In genomic region chr4:158208931-158209640, GRCh38 we compare ENCODE assay signal across 8 cellular contexts. TPM values are rescaled to one million over a fixed set of nuclear protein-coding genes. Genes with fewer than 3 reads are reported as not detected.
A peak's percentile ranks its signal among the peaks of the same experiment; 100 is the strongest.
DNase-seq lines count a peak whose midpoint lies in the region; ATAC-seq and TF ChIP-seq lines count a peak whose summit lies in the region.

No MANE protein-coding gene starts in this region.

- H3K79me1 ChIP-seq in neuronal stem cell (ENCODE audit: low read depth, low read length): no peaks in the 10 kb centered on the region

- no peaks in the 10 kb centered on the region for H3K4me1 ChIP-seq in naive thymus-derived CD4-positive, alpha-beta T cell (ENCODE audit: control insufficient read depth in 2 of 2, insufficient read depth in 2 of 2, low read length in 2 of 2)
- peaks cover 2 to 6% of the 10 kb centered on the region in 2 donors for H3K4me1 ChIP-seq in neuronal stem cell (ENCODE audit: control insufficient read depth in 2 of 2, insufficient read depth in 1 of 2, low read depth in 1 of 2, low read length in 2 of 2)

- in situ Hi-C loops in GM13977 (cut with MboI; ENCODE audit: low pct_unique_long_range_greater_than_20kb, low sequenced_read_pairs, unreplicated experiment): no loop called here

- no peak overlapping the region for H3K4ac ChIP-seq in neuronal stem cell (ENCODE audit: low read length)

- CTCF ChIA-PET in T-cell (lab: Charles Lee): no interaction called here
- CTCF ChIA-PET in naive thymus-derived CD4-positive, alpha-beta T cell (lab: Charles Lee): no interaction called here

- H3K18ac ChIP-seq in neuronal stem cell (ENCODE audit: low read length): no peak overlapping the region

- no peak overlapping the region for H2BK5ac ChIP-seq in neuronal stem cell (ENCODE audit: low read length)

- H3K27me3 Mint-ChIP-seq in T-cell: peaks cover 0 to 26% of the 10 kb centered on the region in 2 donors
- peaks cover 3 to 34% (median 28%) of the 10 kb centered on the region in 5 donors for H3K27me3 Mint-ChIP-seq in naive thymus-derived CD4-positive, alpha-beta T cell

- H3K9me3 ChIP-seq in naive thymus-derived CD4-positive, alpha-beta T cell (ENCODE audit: control insufficient read depth in 2 of 3, low read length in 3 of 3): no peaks in the 10 kb centered on the region
- H3K9me3 ChIP-seq in neuronal stem cell (replicated peaks in 1 of 2; ENCODE audit: control insufficient read depth in 2 of 2, insufficient read depth in 1 of 2, low read depth in 1 of 2, low read length in 2 of 2): no peaks in the 10 kb centered on the region

- POLR2A ChIA-PET in T-cell (lab: Charles Lee): no interaction called here
- POLR2A ChIA-PET in naive thymus-derived CD4-positive, alpha-beta T cell (lab: Charles Lee): no interaction called here

- H3K9ac ChIP-seq in neuronal stem cell (ENCODE audit: low read depth, low read length, poor library complexity): no peak overlapping the region

- no peak overlapping the region for H3K23ac ChIP-seq in neuronal stem cell (ENCODE audit: low read depth, low read length, poor library complexity)

- no peak overlapping the region for H3K27ac ChIP-seq in naive thymus-derived CD4-positive, alpha-beta T cell (ENCODE audit: low read depth, low read length)
- no peak overlapping the region for H3K27ac ChIP-seq in neuronal stem cell (replicated peaks; ENCODE audit: low read length)

- no peaks in the 10 kb centered on the region for H3K36me3 ChIP-seq in naive thymus-derived CD4-positive, alpha-beta T cell (ENCODE audit: control insufficient read depth in 2 of 3, insufficient read depth in 3 of 3, low read length in 3 of 3)
- H3K36me3 ChIP-seq in neuronal stem cell (replicated peaks in 1 of 2; ENCODE audit: control insufficient read depth in 2 of 2, insufficient read depth in 2 of 2, low read length in 2 of 2): no peaks in the 10 kb centered on the region

- H3K27ac Mint-ChIP-seq in T-cell: no peak overlapping the region
- H3K27ac Mint-ChIP-seq in naive thymus-derived CD4-positive, alpha-beta T cell: no peak overlapping the region

- no peak for TF ChIP-seq CTCF in GM13977 (IDR thresholded peaks at IDR 0.05; ENCODE audit: extremely low read depth, insufficient read depth, missing control alignments)

- H4K91ac ChIP-seq in neuronal stem cell (ENCODE audit: low read depth, low read length, poor library complexity): no peak overlapping the region

- ATAC-seq in HG02840 (IDR thresholded peaks at IDR 0.05; ENCODE audit: low FRiP score, unreplicated experiment) (peak; percentile 75), T-cell (replicated peaks in 1 of 4) (no peak), GM19324 (IDR thresholded peaks at IDR 0.05; ENCODE audit: low FRiP score, unreplicated experiment) (no peak)
- peak; percentile 78 for ATAC-seq in naive thymus-derived CD4-positive, alpha-beta T cell

- H3K4me2 ChIP-seq in neuronal stem cell (ENCODE audit: insufficient read depth, low read length, poor library complexity, severe bottlenecking): no peak overlapping the region

- H2BK120ac ChIP-seq in neuronal stem cell (ENCODE audit: low read depth, low read length): no peak overlapping the region

- H3K14ac ChIP-seq in neuronal stem cell (ENCODE audit: low read length): no peak overlapping the region

- H3K4me3 ChIP-seq in naive thymus-derived CD4-positive, alpha-beta T cell (ENCODE audit: low read length): no peak overlapping the region
- no peak overlapping the region for H3K4me3 ChIP-seq in neuronal stem cell (ENCODE audit: low read length in 2 of 2)

- peak overlapping the region in 2 of 3 donors; percentile 5 to 82 for H3K4me3 Mint-ChIP-seq in T-cell
- peak overlapping the region in 8 of 10 donors; percentile 15 to 82 (median 72) for H3K4me3 Mint-ChIP-seq in naive thymus-derived CD4-positive, alpha-beta T cell

- no peak overlapping the region for H2BK12ac ChIP-seq in neuronal stem cell (ENCODE audit: low read length)

- H3K36me3 Mint-ChIP-seq in T-cell: no peaks in the 10 kb centered on the region
- no peaks in the 10 kb centered on the region for H3K36me3 Mint-ChIP-seq in naive thymus-derived CD4-positive, alpha-beta T cell

- intact Hi-C loops in naive thymus-derived CD4-positive, alpha-beta T cell (cut with micrococcal nuclease): no loop called here

- peaks cover 14 to 22% (median 19%) of the 10 kb centered on the region in 3 donors for H3K4me1 Mint-ChIP-seq in T-cell
- peaks cover 9 to 22% (median 19%) of the 10 kb centered on the region in 7 donors for H3K4me1 Mint-ChIP-seq in naive thymus-derived CD4-positive, alpha-beta T cell

- no peak overlapping the region for H2AK5ac ChIP-seq in neuronal stem cell (ENCODE audit: low read depth, low read length)

- no peak overlapping the region for H2BK15ac ChIP-seq in neuronal stem cell (ENCODE audit: low read length)

- H3K9me3 Mint-ChIP-seq in T-cell: no peaks in the 10 kb centered on the region
- H3K9me3 Mint-ChIP-seq in naive thymus-derived CD4-positive, alpha-beta T cell: peaks cover 0 to 4% (median 0%) of the 10 kb centered on the region in 11 donors

- no peak overlapping the region for H2AFZ ChIP-seq in neuronal stem cell (ENCODE audit: low read length)

- H4K8ac ChIP-seq in neuronal stem cell (ENCODE audit: low read depth, low read length): no peak overlapping the region

- no CpG with 5 or more reads among the region's 5 CpGs for WGBS in neuronal stem cell (ENCODE audit: extremely low coverage in 2 of 2, insufficient read length in 2 of 2, insufficient replicate concordance in 1 of 2), 2 donors

- DNase-seq in GM13977 (ENCODE audit: low spot score) (peak; percentile 9), T-cell (no peak), neuronal stem cell (ENCODE audit: low spot score) (no peak), H4 (ENCODE audit: low spot score) (no peak)
- DNase-seq in naive thymus-derived CD4-positive, alpha-beta T cell: no peak
- no peak for DNase-seq in stimulated activated CD4-positive, alpha-beta T cell treated with anti-CD3 and anti-CD28 coated beads, Interleukin-12 subunit alpha, Interleukin-12 subunit beta, amount 100 ng/mL, for 4 hours

- no peaks in the 10 kb centered on the region for H3K27me3 ChIP-seq in naive thymus-derived CD4-positive, alpha-beta T cell (ENCODE audit: control insufficient read depth in 2 of 2, insufficient read depth in 2 of 2, low read length in 2 of 2)
- H3K27me3 ChIP-seq in neuronal stem cell (ENCODE audit: control insufficient read depth in 3 of 3, insufficient read depth in 3 of 3, low read depth in 1 of 3, low read length in 3 of 3): no peaks in the 10 kb centered on the region

RNA-seq across cellular contexts. Expression of gene TMEM144, which starts 1.2 kb away (rescaled TPM):
- total RNA-seq in T-cell: under 1 TPM in 2 of 5 donors, not detected in 3; 0.09 to 0.32 TPM
- 1 to 10 TPM in 1 of 5 experiments, under 1 TPM in 3, not detected in 1; 0.34 to 3.4 (median 0.45) TPM for total RNA-seq in naive thymus-derived CD4-positive, alpha-beta T cell
- polyA plus RNA-seq in naive thymus-derived CD4-positive, alpha-beta T cell: not detected
- polyA plus RNA-seq in neuronal stem cell (2013, experiment 1 of 2): 1.3 TPM
- 1.3 TPM for polyA plus RNA-seq in neuronal stem cell (2013, experiment 2 of 2)
- 1.8 and 4.5 TPM in 2 replicates for total RNA-seq in H4 (2014; rRNA removed; shearing (Covaris generic))

RNA-seq across cellular contexts. Expression of gene GASK1B, which starts 36.3 kb away (rescaled TPM):
- total RNA-seq in T-cell: under 1 TPM in 3 of 5 donors, not detected in 2; 0.30 to 0.57 (median 0.41) TPM
- 10 to 100 TPM in 1 of 5 experiments, 1 to 10 TPM in 2, under 1 TPM in 1, not detected in 1; 1.00 to 28.2 (median 1.8) TPM for total RNA-seq in naive thymus-derived CD4-positive, alpha-beta T cell
- polyA plus RNA-seq in naive thymus-derived CD4-positive, alpha-beta T cell: under 1 TPM; 0.06 to 0.14 TPM
- 0.03 TPM for polyA plus RNA-seq in neuronal stem cell (2013, experiment 1 of 2)
- 0.01 TPM for polyA plus RNA-seq in neuronal stem cell (2013, experiment 2 of 2)
- total RNA-seq in H4 (2014; rRNA removed; shearing (Covaris generic)): 2.1 and 2.2 TPM in 2 replicates

Comparison
In these comparisons a context has a peak if more than half of its experiments do, and no peak if none do; other contexts are left out.
1. ATAC-seq: peak in HG02840 (single experiment) and naive thymus-derived CD4-positive, alpha-beta T cell (single experiment); none in T-cell (0 of 4) and GM19324 (single experiment).